In the genomic region with DNA sequence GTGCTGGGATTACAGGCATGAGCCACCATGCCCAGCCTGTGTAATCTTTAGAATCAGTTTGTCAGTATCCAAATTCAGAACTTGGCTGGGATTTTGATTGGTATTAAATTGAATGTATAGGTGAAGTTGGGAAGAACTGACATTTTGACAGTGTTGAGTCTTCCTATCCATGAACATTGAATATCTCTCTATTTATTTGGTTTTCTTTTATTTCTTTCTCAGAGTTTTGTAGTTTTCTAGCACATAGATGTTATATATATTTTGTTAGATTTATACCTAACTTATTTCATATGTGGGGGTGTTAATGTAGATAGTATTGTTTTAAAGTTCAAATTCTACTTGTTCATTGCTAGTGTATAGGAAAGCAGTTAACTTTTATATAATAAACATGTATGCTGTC, we compare ENCODE assay signal across 24 cellular contexts.
"Had no signal": no experiment of that assay in that cellular context is flagged by ENCODE, and none has a peak within 500 bp of the region (broad histone marks: within the 10 kb centered on the region; RNA-seq: fewer than 3 reads in every experiment).

No MANE protein-coding gene starts in this region.

- H3K27me3 Mint-ChIP-seq: progenitor cell of endocrine pancreas; stimulated activated naive B cell treated with anti-CD40 and anti-IgM and Interleukin-4, amounts not matched to agents 10 μg/mL and 1 μg/mL and 100 μg/mL, for 72 hours; stimulated activated naive CD8-positive, alpha-beta T cell treated with anti-CD3 and anti-CD28 coated beads, Interleukin-15, Interleukin-2, amounts not matched to agents 100 ng/mL and 50 ng/mL, for 24 hours had no signal

- H3K4me1 Mint-ChIP-seq: nephron, neural progenitor cell had no signal

- H3K27ac Mint-ChIP-seq: natural killer cell; nephron; neural progenitor cell; progenitor cell of endocrine pancreas; stimulated activated effector memory CD8-positive, alpha-beta T cell treated with anti-CD3 and anti-CD28 coated beads, Interleukin-12 subunit alpha, Interleukin-12 subunit beta, amount 100 ng/mL, for 72 hours; stimulated activated naive B cell treated with anti-CD40 and anti-IgM and Interleukin-4, amounts not matched to agents 10 μg/mL and 1 μg/mL and 100 μg/mL, for 72 hours; stimulated activated naive CD8-positive, alpha-beta T cell treated with anti-CD3 and anti-CD28 coated beads, Interleukin-15, Interleukin-2, amounts not matched to agents 100 ng/mL and 50 ng/mL, for 24 hours had no signal

- FAIRE-seq: small intestine had no signal

- ATAC-seq: natural killer cell; psoas muscle; right cardiac atrium; right lobe of liver; stimulated activated effector memory CD8-positive, alpha-beta T cell treated with anti-CD3 and anti-CD28 coated beads, Interleukin-12 subunit alpha, Interleukin-12 subunit beta, amount 100 ng/mL, for 72 hours; stimulated activated naive B cell treated with anti-CD40 and anti-IgM and Interleukin-4, amounts not matched to agents 10 μg/mL and 1 μg/mL and 100 μg/mL, for 72 hours had no signal

- H3K4me3 Mint-ChIP-seq: natural killer cell; nephron; neural progenitor cell; stimulated activated effector memory CD8-positive, alpha-beta T cell treated with anti-CD3 and anti-CD28 coated beads, Interleukin-12 subunit alpha, Interleukin-12 subunit beta, amount 100 ng/mL, for 72 hours; stimulated activated naive B cell treated with anti-CD40 and anti-IgM and Interleukin-4, amounts not matched to agents 10 μg/mL and 1 μg/mL and 100 μg/mL, for 72 hours; stimulated activated naive CD8-positive, alpha-beta T cell treated with anti-CD3 and anti-CD28 coated beads, Interleukin-15, Interleukin-2, amounts not matched to agents 100 ng/mL and 50 ng/mL, for 24 hours had no signal

- H3K9me3 Mint-ChIP-seq: natural killer cell; stimulated activated effector memory CD8-positive, alpha-beta T cell treated with anti-CD3 and anti-CD28 coated beads, Interleukin-12 subunit alpha, Interleukin-12 subunit beta, amount 100 ng/mL, for 72 hours; stimulated activated naive B cell treated with anti-CD40 and anti-IgM and Interleukin-4, amounts not matched to agents 10 μg/mL and 1 μg/mL and 100 μg/mL, for 72 hours; stimulated activated naive CD8-positive, alpha-beta T cell treated with anti-CD3 and anti-CD28 coated beads, Interleukin-15, Interleukin-2, amounts not matched to agents 100 ng/mL and 50 ng/mL, for 24 hours had no signal

- DNase-seq: natural killer cell; occipital lobe; ovary; posterior cingulate gyrus; psoas muscle; right cardiac atrium; right lobe of liver; sigmoid colon; small intestine; stimulated activated CD4-positive, alpha-beta T cell treated with anti-CD3 and anti-CD28 coated beads, Interleukin-15, amount 100 ng/mL, for 24 hours; stimulated activated CD4-positive, alpha-beta T cell treated with anti-CD3 and anti-CD28 coated beads, Interleukin-2, amount 100 ng/mL, for 24 hours; stimulated activated CD4-positive, alpha-beta T cell treated with anti-CD3 and anti-CD28 coated beads, Interleukin-2, amount 100 ng/mL, for 48 hours; stimulated activated CD4-positive, alpha-beta T cell treated with anti-CD3 and anti-CD28 coated beads, Interleukin-4, amount 100 ng/mL, for 24 hours; stimulated activated naive B cell treated with anti-CD40 and anti-IgM and Interleukin-4, amounts not matched to agents 10 μg/mL and 1 μg/mL and 100 μg/mL, for 72 hours; stimulated activated naive CD4-positive, alpha-beta T cell treated with Interleukin-2 at 50 U/mL for 16 hours; stomach; thyroid gland; trophoblast cell; upper lobe of left lung had no signal
